ENCODE assay signal across 10 cellular contexts in genomic region chr16:75860654-75861053, GRCh38.
DNase-seq lines count a peak whose midpoint lies in the region; ATAC-seq lines count a peak whose summit lies in the region.
"Had no signal": no experiment of that assay in that cellular context is flagged by ENCODE, and none has a peak within 500 bp of the region (broad histone marks: within the 10 kb centered on the region; RNA-seq: fewer than 3 reads in every experiment).

No MANE protein-coding gene starts in this region.

- no peaks in the 10 kb centered on the region for H3K9me3 Mint-ChIP-seq in activated CD4-positive, alpha-beta memory T cell treated with anti-CD3 and anti-CD28 coated beads for 36 hours

- POLR2A ChIA-PET in activated CD4-positive, alpha-beta memory T cell treated with anti-CD3 and anti-CD28 coated beads for 36 hours (lab: Charles Lee): no interaction called here

- ATAC-seq in HG02885 (IDR thresholded peaks at IDR 0.05; ENCODE audit: poor library complexity, unreplicated experiment) (no peak), GM18909 (IDR thresholded peaks at IDR 0.05; ENCODE audit: poor library complexity, unreplicated experiment) (no peak)
- ATAC-seq: T-cell had no signal

- H3K4me1 Mint-ChIP-seq in activated CD4-positive, alpha-beta memory T cell treated with anti-CD3 and anti-CD28 coated beads for 36 hours (ENCODE audit: low read depth): no peaks in the 10 kb centered on the region
- H3K4me1 Mint-ChIP-seq: T-cell had no signal

- no peaks in the 10 kb centered on the region for H3K36me3 Mint-ChIP-seq in activated CD4-positive, alpha-beta memory T cell treated with anti-CD3 and anti-CD28 coated beads for 36 hours
- H3K36me3 Mint-ChIP-seq: activated naive CD8-positive, alpha-beta T cell; T-cell had no signal

- CTCF ChIA-PET in activated CD4-positive, alpha-beta memory T cell treated with anti-CD3 and anti-CD28 coated beads for 36 hours (lab: Charles Lee): no interaction called here

- peaks cover 9% of the 10 kb centered on the region for H3K27me3 Mint-ChIP-seq in activated CD4-positive, alpha-beta memory T cell treated with anti-CD3 and anti-CD28 coated beads for 36 hours

- intact Hi-C loops in head of caudate nucleus (cut with DNase I): no loop called here
- intact Hi-C loops in activated CD4-positive, alpha-beta memory T cell treated with anti-CD3 and anti-CD28 coated beads for 36 hours (cut with micrococcal nuclease): no loop called here

- H3K4me3 Mint-ChIP-seq in activated CD4-positive, alpha-beta memory T cell treated with anti-CD3 and anti-CD28 coated beads for 36 hours: no peak overlapping the region
- H3K4me3 Mint-ChIP-seq: activated naive CD8-positive, alpha-beta T cell; T-cell had no signal

- no peak overlapping the region for H3K27ac Mint-ChIP-seq in activated CD4-positive, alpha-beta memory T cell treated with anti-CD3 and anti-CD28 coated beads for 36 hours
- H3K27ac Mint-ChIP-seq: activated naive CD8-positive, alpha-beta T cell; T-cell had no signal

- DNase-seq in LHCN-M2 (ENCODE audit: low read depth) (peak; percentile 57), NCI-H748 treated with DMSO at 0.1 percent for 48 hours (lab: John Stamatoyannopoulos, UW) (peak; percentile 77), head of caudate nucleus (peak; percentile 38 to 87 (median 74)), pons (ENCODE audit: low spot score) (peak; percentile 93), NOMO-1 treated with DMSO at 0.1 percent for 48 hours (lab: John Stamatoyannopoulos, UW; ENCODE audit: unreplicated experiment) (no peak)
- DNase-seq in activated CD4-positive, alpha-beta memory T cell treated with anti-CD3 and anti-CD28 coated beads for 36 hours: no peak
- DNase-seq: T-cell had no signal

Comparison
In these comparisons a context has a peak if more than half of its experiments do, and no peak if none do; other contexts are left out.
1. DNase-seq: peak in LHCN-M2 (single experiment), NCI-H748 treated with DMSO at 0.1 percent for 48 hours (single experiment), head of caudate nucleus (42 of 42) and pons (single experiment); none in NOMO-1 treated with DMSO at 0.1 percent for 48 hours (single experiment) and activated CD4-positive, alpha-beta memory T cell treated with anti-CD3 and anti-CD28 coated beads for 36 hours (single experiment).